Comparison of ENCODE assay signal across 8 cellular contexts in the genomic region with DNA sequence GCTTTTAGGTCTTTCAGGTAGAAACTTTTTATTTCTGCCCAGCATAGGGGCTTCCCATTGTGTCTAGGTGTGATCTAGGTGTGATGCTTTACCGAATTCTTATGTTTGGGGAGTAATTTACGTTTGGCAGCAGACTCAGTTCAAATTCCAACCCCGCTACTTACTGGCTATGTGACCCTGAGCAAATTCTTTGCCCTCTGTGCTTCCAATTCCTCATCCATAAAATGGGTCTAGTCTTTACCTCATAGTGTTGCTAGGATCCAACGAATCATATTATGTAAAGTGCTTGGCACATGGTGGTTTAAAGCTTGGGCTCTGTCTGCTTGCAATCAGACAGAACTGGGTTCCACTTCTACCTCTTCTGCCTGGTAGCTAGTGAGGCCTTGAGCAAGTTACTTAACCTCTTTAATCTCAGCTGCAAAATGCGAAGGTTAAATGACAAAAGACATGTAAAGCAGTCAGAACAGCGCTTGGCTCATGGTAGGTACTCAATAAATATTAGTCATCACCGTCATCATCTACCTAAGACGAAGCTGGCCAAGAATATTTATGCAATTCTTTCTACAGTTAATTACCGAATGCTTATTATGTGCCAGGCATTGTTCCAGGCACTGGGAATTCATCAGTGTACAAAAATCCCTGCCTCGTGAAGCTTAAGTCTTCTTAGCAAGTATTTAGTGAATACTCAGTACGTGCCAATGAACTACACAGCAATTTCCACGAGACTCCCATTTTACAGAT. TPM values are rescaled to one million over a fixed set of nuclear protein-coding genes. Genes with fewer than 3 reads are reported as not detected.
DNase-seq lines count a peak whose midpoint lies in the region; ATAC-seq and TF ChIP-seq lines count a peak whose summit lies in the region.

No MANE protein-coding gene starts in this region.

- H3K9me3 ChIP-seq in adipocyte (ENCODE audit: control insufficient read depth, low read length) (no peaks in the 10 kb centered on the region), testis (no peaks in the 10 kb centered on the region)

- DNase-seq in activated CD4-positive, alpha-beta T cell treated with anti-CD3 and anti-CD28 coated beads for 36 hours, result no peak
- no peak for DNase-seq in activated CD4-positive, alpha-beta T cell treated with anti-CD3 and anti-CD28 coated beads, Interleukin-2, amount 50 U/mL, for 4 hours
- DNase-seq in adipocyte (ENCODE audit: low read depth) (no peak), testis (no peak), glomerular visceral epithelial cell (ENCODE audit: extremely low spot score) (no peak), UCSD-AML1 (lab: John Stamatoyannopoulos, UW; ENCODE audit: unreplicated experiment) (no peak)

- H3K36me3 ChIP-seq in adipocyte (ENCODE audit: control insufficient read depth, insufficient read depth, low read length, severe bottlenecking), result peaks cover 34% of the 10 kb centered on the region
- H3K36me3 ChIP-seq in testis (ENCODE audit: low read depth, missing control alignments), result no peaks in the 10 kb centered on the region

- H3K9me3 Mint-ChIP-seq in activated CD4-positive, alpha-beta T cell treated with anti-CD3 and anti-CD28 coated beads for 36 hours (ENCODE audit: low read depth), result no peaks in the 10 kb centered on the region

- H3K4me1 ChIP-seq in adipocyte (ENCODE audit: control insufficient read depth, insufficient read depth, low read length), result peaks cover 36% of the 10 kb centered on the region
- H3K4me1 ChIP-seq in testis, result peaks cover 17% of the 10 kb centered on the region

- peak overlapping the region; percentile 85 for H3K27ac Mint-ChIP-seq in activated CD4-positive, alpha-beta T cell treated with anti-CD3 and anti-CD28 coated beads for 36 hours

- peak overlapping the region; percentile 93 for H3K27ac ChIP-seq in layer of hippocampus (ENCODE audit: low read depth, low read length)
- H3K27ac ChIP-seq in testis, result peak overlapping the region; percentile 86

- peak overlapping the region; percentile 95 for H3K9ac ChIP-seq in adipocyte (ENCODE audit: low read length)

- ATAC-seq in activated CD4-positive, alpha-beta T cell treated with anti-CD3 and anti-CD28 coated beads for 36 hours, result no peak
- no peak for ATAC-seq in GM19324 (IDR thresholded peaks at IDR 0.05; ENCODE audit: low FRiP score, unreplicated experiment)

- no peak for TF ChIP-seq CTCF in testis (IDR thresholded peaks at IDR 0.05)

- intact Hi-C loops in activated CD4-positive, alpha-beta T cell treated with anti-CD3 and anti-CD28 coated beads for 36 hours (cut with DNase I, micrococcal nuclease), result loop anchor here (1.0 to 10.0 kb wide), 16 partner anchors 28 to 1939 kb away; a partner anchor contains a TSS
- intact Hi-C loops in testis (cut with DNase I; ENCODE audit: low total_unique reads), result no loop called here

- no peaks in the 10 kb centered on the region for H3K27me3 ChIP-seq in adipocyte (replicated peaks; ENCODE audit: control insufficient read depth, insufficient read depth, low read length)
- H3K27me3 ChIP-seq in layer of hippocampus (ENCODE audit: control insufficient read depth, insufficient read depth, low read length), result no peaks in the 10 kb centered on the region
- H3K27me3 ChIP-seq in testis, result no peaks in the 10 kb centered on the region

- peak overlapping the region; percentile 85 for H3K4me3 Mint-ChIP-seq in activated CD4-positive, alpha-beta T cell treated with anti-CD3 and anti-CD28 coated beads for 36 hours

- CTCF ChIA-PET in activated CD4-positive, alpha-beta T cell treated with anti-CD3 and anti-CD28 coated beads for 36 hours (lab: Charles Lee), result interaction anchor here (0.6 to 5.0 kb wide), 11 partner anchors 10 to 501 kb away, joined by 3 to 28 read pairs (median 4); no protein-coding TSS in a partner anchor

- POLR2A ChIA-PET in activated CD4-positive, alpha-beta T cell treated with anti-CD3 and anti-CD28 coated beads for 36 hours (lab: Charles Lee), result interaction anchor here (0.9 to 1.1 kb wide), 2 partner anchors 140 to 142 kb away, joined by 3 read pairs; no protein-coding TSS in a partner anchor

- H3K4me3 ChIP-seq in adipocyte (ENCODE audit: low read length) (peak overlapping the region; percentile 92), testis (peak overlapping the region; percentile 88 to 97)

- no peak for TF ChIP-seq POLR2A in testis (IDR thresholded peaks at IDR 0.05)

- H3K4me1 Mint-ChIP-seq in activated CD4-positive, alpha-beta T cell treated with anti-CD3 and anti-CD28 coated beads for 36 hours, result peaks cover 46% of the 10 kb centered on the region

- peaks cover 6% of the 10 kb centered on the region for H3K27me3 Mint-ChIP-seq in activated CD4-positive, alpha-beta T cell treated with anti-CD3 and anti-CD28 coated beads for 36 hours

- H3K36me3 Mint-ChIP-seq in activated CD4-positive, alpha-beta T cell treated with anti-CD3 and anti-CD28 coated beads for 36 hours (ENCODE audit: low read depth), result peaks cover 18% of the 10 kb centered on the region

- WGBS in testis, 2 donors, result 31% methylated on average over 12 of the region's 12 CpGs

RNA-seq across cellular contexts. Expression of a gene that starts 1.0 kb away (rescaled TPM):
- total RNA-seq in activated CD4-positive, alpha-beta T cell treated with anti-CD3 and anti-CD28 coated beads for 36 hours, result 10 to 100 TPM; 71.3 to 78.1 TPM
- 10 to 100 TPM; 61.8 to 63.9 TPM for total RNA-seq in testis
- 107 TPM for polyA plus RNA-seq in testis (ENCODE audit: insufficient read depth, low read depth, low replicate concordance)

RNA-seq across cellular contexts. Expression of a gene that starts 25.6 kb away (rescaled TPM):
- total RNA-seq in activated CD4-positive, alpha-beta T cell treated with anti-CD3 and anti-CD28 coated beads for 36 hours, result not detected
- total RNA-seq in testis, result 1 to 10 TPM in 1 of 2 donors, under 1 TPM in 1; 0.63 to 3.3 TPM
- polyA plus RNA-seq in testis (ENCODE audit: insufficient read depth, low read depth, low replicate concordance), result 1.5 TPM
